In genomic region chr11:70026012-70026411, GRCh38 we compare ENCODE assay signal across 22 cellular contexts. TPM values are rescaled to one million over a fixed set of nuclear protein-coding genes. Genes with fewer than 3 reads are reported as not detected.
DNase-seq lines count a peak whose midpoint lies in the region; ATAC-seq, FAIRE-seq and TF ChIP-seq lines count a peak whose summit lies in the region.
"Had no signal": no experiment of that assay in that cellular context is flagged by ENCODE, and none has a peak within 500 bp of the region (broad histone marks: within the 10 kb centered on the region; RNA-seq: fewer than 3 reads in every experiment).

No MANE protein-coding gene starts in this region.

- 0 out of 2 replicates have a peak, but pooled peaks cover 4% of the 10 kb centered on the region for H3K9me3 ChIP-seq in HepG2 (ENCODE audit: low read length)
- no peaks in the 10 kb centered on the region for H3K9me3 ChIP-seq in right lobe of liver
- no peaks in the 10 kb centered on the region for H3K9me3 ChIP-seq in GM12878 (replicated peaks; ENCODE audit: control insufficient read depth, insufficient read depth, low read length)
- H3K9me3 ChIP-seq in H1 (ENCODE audit: insufficient read depth in 2 of 2, low read depth in 1 of 2, low read length in 1 of 2), result peaks cover 0 to 5% of the 10 kb centered on the region in 2 experiments; a peak in 1 of 4 replicates
- no peaks in the 10 kb centered on the region for H3K9me3 ChIP-seq in neuronal stem cell (replicated peaks in 1 of 2; ENCODE audit: control insufficient read depth in 2 of 2, insufficient read depth in 1 of 2, low read depth in 1 of 2, low read length in 2 of 2)
- no peaks in the 10 kb centered on the region for H3K9me3 ChIP-seq in thyroid gland
- H3K9me3 ChIP-seq: Caco-2 had no signal

- intact Hi-C loops in HepG2 (cut with micrococcal nuclease; ENCODE audit: unreplicated experiment) (no loop called here), right lobe of liver (cut with DNase I) (no loop called here), GM12878 (cut with micrococcal nuclease; ENCODE audit: unreplicated experiment) (no loop called here), thyroid gland (cut with DNase I) (no loop called here)

- H3K27me3 ChIP-seq in HepG2 (ENCODE audit: control insufficient read depth in 1 of 2, insufficient read depth in 2 of 2, low read length in 2 of 2) (peaks cover 1 to 18% of the 10 kb centered on the region in 2 experiments; a peak in 3 of 5 replicates), right lobe of liver (no peaks in the 10 kb centered on the region), GM12878 (replicated peaks in 1 of 2; ENCODE audit: control insufficient read depth in 2 of 2, insufficient read depth in 2 of 2, low read length in 1 of 2) (no peaks in the 10 kb centered on the region; a peak in 1 of 4 replicates), H1 (replicated peaks in 1 of 4; ENCODE audit: control insufficient read depth in 3 of 4, extremely low read depth in 1 of 4, insufficient read depth in 3 of 4, low read length in 3 of 4) (peaks cover 0 to 2% (median 0%) of the 10 kb centered on the region in 4 experiments; a peak in 1 of 7 replicates), neuronal stem cell (ENCODE audit: control insufficient read depth in 3 of 3, insufficient read depth in 3 of 3, low read depth in 1 of 3, low read length in 3 of 3) (peaks cover 0 to 5% (median 0%) of the 10 kb centered on the region in 3 experiments), thyroid gland (no peaks in the 10 kb centered on the region)

- H3K14ac ChIP-seq in H1 (ENCODE audit: insufficient read length), result no peak overlapping the region
- no peak overlapping the region for H3K14ac ChIP-seq in neuronal stem cell (ENCODE audit: low read length)

- H2BK15ac ChIP-seq in H1 (ENCODE audit: low read length) (no peak overlapping the region), neuronal stem cell (ENCODE audit: low read length) (no peak overlapping the region)

- H3K9ac ChIP-seq in HepG2 (ENCODE audit: insufficient read depth, low read depth, low read length) (no peak overlapping the region), GM12878 (ENCODE audit: control insufficient read depth, insufficient read depth, low read length) (no peak overlapping the region), H1 (replicated peaks in 1 of 4; ENCODE audit: extremely low read depth in 1 of 4, low read depth in 3 of 4, low read length in 3 of 4) (no peak overlapping the region), neuronal stem cell (ENCODE audit: low read depth, low read length, poor library complexity) (peak overlapping the region; percentile 24)
- H3K9ac ChIP-seq: GM23248 had no signal

- no peak for TF ChIP-seq POLR2A in HepG2 (IDR thresholded peaks at IDR 0.05; ENCODE audit: insufficient read depth in 1 of 2, low read depth in 2 of 2, low read length in 2 of 2)
- no peak for TF ChIP-seq POLR2A in right lobe of liver (IDR thresholded peaks at IDR 0.05)
- TF ChIP-seq POLR2A in GM12878 (IDR thresholded peaks at IDR 0.05; ENCODE audit: low read depth, low read length), result no peak
- TF ChIP-seq POLR2A in H1 (IDR thresholded peaks at IDR 0.05; ENCODE audit: control extremely low read depth in 1 of 2, low read depth in 2 of 2, low read length in 2 of 2), result no peak
- TF ChIP-seq POLR2A in thyroid gland (IDR thresholded peaks at IDR 0.05), result no peak

- H2BK5ac ChIP-seq in H1 (ENCODE audit: low read depth, low read length) (no peak overlapping the region), neuronal stem cell (ENCODE audit: low read length) (no peak overlapping the region)

- H3K56ac ChIP-seq in H1 (replicated peaks; ENCODE audit: insufficient read length, low read depth, low read length), result peak overlapping the region; percentile 89

- H4K91ac ChIP-seq in H1 (replicated peaks; ENCODE audit: insufficient read length, low read length), result no peak overlapping the region
- H4K91ac ChIP-seq in neuronal stem cell (ENCODE audit: low read depth, low read length, poor library complexity), result peak overlapping the region; percentile 73

- in situ Hi-C loops in HepG2 (cut with HindIII; ENCODE audit: extremely low pct_ligation_motif_present, low pct_unique_long_range_greater_than_20kb), result no loop called here
- in situ Hi-C loops in GM12878 (cut with MboI), result no loop called here

- no peak overlapping the region for H2BK120ac ChIP-seq in H1 (replicated peaks; ENCODE audit: low read depth, low read length)
- H2BK120ac ChIP-seq in neuronal stem cell (ENCODE audit: low read depth, low read length), result no peak overlapping the region

- no peak overlapping the region for H3K4ac ChIP-seq in H1 (replicated peaks; ENCODE audit: insufficient read length, low read depth, low read length)
- no peak overlapping the region for H3K4ac ChIP-seq in neuronal stem cell (ENCODE audit: low read length)

- no peak for ATAC-seq in HepG2
- no peak for ATAC-seq in right lobe of liver
- ATAC-seq in GM12878, result no peak
- ATAC-seq in GM18909 (IDR thresholded peaks at IDR 0.05; ENCODE audit: poor library complexity, unreplicated experiment), result no peak
- ATAC-seq: A549, HCT116 had no signal

- H3K79me1 ChIP-seq in H1 (ENCODE audit: low read depth, low read length), result no peaks in the 10 kb centered on the region
- H3K79me1 ChIP-seq in neuronal stem cell (ENCODE audit: low read depth, low read length), result no peaks in the 10 kb centered on the region

- H2AK5ac ChIP-seq in H1 (ENCODE audit: low read depth, low read length) (no peak overlapping the region; the same call in 1 of the 2 replicates), neuronal stem cell (ENCODE audit: low read depth, low read length) (no peak overlapping the region)

- H4K8ac ChIP-seq in H1 (ENCODE audit: extremely low read depth, insufficient read depth, low read length) (no peak overlapping the region), neuronal stem cell (ENCODE audit: low read depth, low read length) (no peak overlapping the region)

- H3K4me2 ChIP-seq in HepG2 (ENCODE audit: low read depth, low read length) (no peak overlapping the region), GM12878 (ENCODE audit: control insufficient read depth, insufficient read depth) (no peak overlapping the region), H1 (ENCODE audit: insufficient read depth in 1 of 2, low read depth in 2 of 2, low read length in 2 of 2) (no peak overlapping the region), neuronal stem cell (ENCODE audit: insufficient read depth, low read length, poor library complexity, severe bottlenecking) (no peak overlapping the region)
- H3K4me2 ChIP-seq: A549 had no signal

- H3K18ac ChIP-seq in H1 (ENCODE audit: extremely low read depth, low read length), result no peak overlapping the region
- no peak overlapping the region for H3K18ac ChIP-seq in neuronal stem cell (ENCODE audit: low read length)

- WGBS in HepG2 (ENCODE audit: low lambda C conversion rate), result 51% methylated on average over 3 of the region's 3 CpGs
- WGBS in right lobe of liver (ENCODE audit: insufficient coverage, low coverage, low lambda C conversion rate, missing lambda C conversion rate), result 69% methylated on average over 3 of the region's 3 CpGs
- WGBS in GM12878 (ENCODE audit: insufficient coverage, insufficient replicate concordance, low lambda C conversion rate, missing lambda C conversion rate), result 60% methylated on average over 3 of the region's 3 CpGs
- 73% methylated on average over 3 of the region's 3 CpGs; no CpG with 5 or more reads in 1 of the 2 experiments for WGBS in H1 (ENCODE audit: extremely low coverage in 1 of 2, insufficient coverage in 1 of 2, insufficient read length in 1 of 2, insufficient replicate concordance in 2 of 2, low coverage in 1 of 2, low lambda C conversion rate in 2 of 2, missing lambda C conversion rate in 1 of 2), 2 experiments
- WGBS in neuronal stem cell (ENCODE audit: extremely low coverage in 2 of 2, insufficient read length in 2 of 2, insufficient replicate concordance in 1 of 2), 2 donors, result no CpG with 5 or more reads among the region's 3 CpGs
- WGBS in thyroid gland, 2 donors, result 51 to 93% methylated on average over 3 of the region's 3 CpGs

- BruUV-seq in HepG2 (replicated peaks; lab: Mats Ljungman, UMichigan) (no TSS peak), GM12878 (replicated peaks; lab: Mats Ljungman, UMichigan) (no TSS peak)

- H2AFZ ChIP-seq in HepG2 (ENCODE audit: low read length), result no peak overlapping the region
- H2AFZ ChIP-seq in GM12878 (ENCODE audit: control insufficient read depth, low read depth, low read length), result no peak overlapping the region
- H2AFZ ChIP-seq in H1 (ENCODE audit: low read length), result no peak overlapping the region
- H2AFZ ChIP-seq in neuronal stem cell (ENCODE audit: low read length), result no peak overlapping the region
- H2AFZ ChIP-seq: GM23248 had no signal

- TF ChIP-seq EP300 in HepG2 (IDR thresholded peaks at IDR 0.05; ENCODE audit: low read depth in 2 of 2, low read length in 2 of 2) (no peak), HepG2 (CRISPR knock-in tag; IDR thresholded peaks at IDR 0.05; ENCODE audit: borderline replicate concordance) (no peak), GM12878 (IDR thresholded peaks at IDR 0.05; ENCODE audit: borderline replicate concordance in 1 of 2, control insufficient read depth in 1 of 2, low read depth in 2 of 2, low read length in 2 of 2) (no peak), H1 (IDR thresholded peaks at IDR 0.05; ENCODE audit: borderline replicate concordance in 1 of 2, low read depth in 2 of 2, low read length in 2 of 2) (no peak)

- SMC1A ChIA-PET in GM12878 (lab: Charles Lee; ENCODE audit: uncharacterized antibody, unreplicated experiment), result no interaction called here

- TF ChIP-seq CTCF in HepG2 (CRISPR knock-in tag; IDR thresholded peaks at IDR 0.05) (no peak), right lobe of liver (IDR thresholded peaks at IDR 0.05) (no peak), GM12878 (IDR thresholded peaks at IDR 0.05 in 2 of 3, conservative IDR thresholded peaks at IDR 0.05 in 1 of 3; ENCODE audit: control insufficient read depth in 2 of 3, extremely low read depth in 1 of 3, insufficient read depth in 1 of 3, low read depth in 3 of 3, low read length in 3 of 3) (no peak), H1 (IDR thresholded peaks at IDR 0.05; ENCODE audit: control extremely low read depth in 1 of 3, insufficient read depth in 1 of 3, low read depth in 1 of 3, low read length in 3 of 3) (no peak), thyroid gland (IDR thresholded peaks at IDR 0.05) (no peak)

- H3K36me3 ChIP-seq in HepG2 (replicated peaks in 1 of 2; ENCODE audit: control insufficient read depth in 1 of 2, insufficient read depth in 2 of 2, low read length in 2 of 2), result no peaks in the 10 kb centered on the region
- no peaks in the 10 kb centered on the region for H3K36me3 ChIP-seq in right lobe of liver
- no peaks in the 10 kb centered on the region for H3K36me3 ChIP-seq in GM12878 (ENCODE audit: control insufficient read depth in 2 of 2, insufficient read depth in 2 of 2, low read length in 1 of 2)
- no peaks in the 10 kb centered on the region; a peak in 1 of 8 replicates for H3K36me3 ChIP-seq in H1 (ENCODE audit: control insufficient read depth in 2 of 4, insufficient read depth in 4 of 4, low read length in 3 of 4)
- no peaks in the 10 kb centered on the region for H3K36me3 ChIP-seq in neuronal stem cell (replicated peaks in 1 of 2; ENCODE audit: control insufficient read depth in 2 of 2, insufficient read depth in 2 of 2, low read length in 2 of 2)
- H3K36me3 ChIP-seq in thyroid gland, result no peaks in the 10 kb centered on the region

- H3K4me3 ChIP-seq in HepG2 (replicated peaks in 1 of 3; ENCODE audit: insufficient read depth in 1 of 3, low read depth in 2 of 3, low read length in 3 of 3) (no peak overlapping the region), right lobe of liver (no peak overlapping the region), GM12878 (no peak overlapping the region), H1 (ENCODE audit: extremely low read depth in 1 of 4, insufficient read depth in 2 of 4, low read depth in 3 of 4, low read length in 4 of 4) (no peak overlapping the region), neuronal stem cell (ENCODE audit: low read length in 2 of 2) (peak overlapping the region in 1 of 2 donors; percentile 16), thyroid gland (replicated peaks in 1 of 3) (no peak overlapping the region)
- H3K4me3 ChIP-seq: A549, GM23248 had no signal

- FAIRE-seq in HepG2 (lab: Jason Lieb, UNC), result no peak
- FAIRE-seq in GM12878 (lab: Jason Lieb, UNC), result peak; percentile 72
- FAIRE-seq in H1 (lab: Jason Lieb, UNC), result no peak
- FAIRE-seq: A549, D721Med, H54 had no signal

- TF ChIP-seq RAD21 in HepG2 (CRISPR knock-in tag; IDR thresholded peaks at IDR 0.05), result no peak
- no peak for TF ChIP-seq RAD21 in GM12878 (IDR thresholded peaks at IDR 0.05; ENCODE audit: insufficient read depth, low read depth, low read length)
- no peak for TF ChIP-seq RAD21 in H1 (IDR thresholded peaks at IDR 0.05 in 1 of 2, conservative IDR thresholded peaks at IDR 0.05 in 1 of 2; ENCODE audit: low read depth in 2 of 2, low read length in 2 of 2)

- no peak overlapping the region for H2BK12ac ChIP-seq in H1 (ENCODE audit: low read depth, low read length)
- no peak overlapping the region for H2BK12ac ChIP-seq in neuronal stem cell (ENCODE audit: low read length)

- H4K20me1 ChIP-seq in HepG2 (ENCODE audit: insufficient read depth, low read length), result no peaks in the 10 kb centered on the region
- H4K20me1 ChIP-seq in GM12878 (ENCODE audit: control insufficient read depth, insufficient read depth), result no peaks in the 10 kb centered on the region
- H4K20me1 ChIP-seq in H1 (replicated peaks in 1 of 2; ENCODE audit: control insufficient read depth in 1 of 2, insufficient read depth in 2 of 2, low read length in 2 of 2), result peaks cover 0 to 8% of the 10 kb centered on the region in 2 experiments

- H3K79me2 ChIP-seq in HepG2 (ENCODE audit: insufficient read depth, low read length), result no peaks in the 10 kb centered on the region
- H3K79me2 ChIP-seq in GM12878 (ENCODE audit: control insufficient read depth, insufficient read depth, low read length), result no peaks in the 10 kb centered on the region
- no peaks in the 10 kb centered on the region for H3K79me2 ChIP-seq in H1 (ENCODE audit: control insufficient read depth in 1 of 2, insufficient read depth in 2 of 2, low read length in 2 of 2)

- CTCF ChIA-PET in HepG2 (lab: Yijun Ruan, JAX; ENCODE audit: low intra/inter-chr PET ratio, low total read pairs) (no interaction called here), GM12878 (lab: Yijun Ruan, JAX) (no interaction called here), H1 (lab: Charles Lee; ENCODE audit: partially characterized antibody) (no interaction called here)

- no peak for DNase-seq in HepG2 (ENCODE audit: low spot score)
- no peak for DNase-seq in right lobe of liver
- DNase-seq in GM12878 (ENCODE audit: low read depth, low spot score), result no peak
- DNase-seq in H1 (ENCODE audit: low read depth in 1 of 2, low spot score in 2 of 2), result no peak
- no peak for DNase-seq in neuronal stem cell (ENCODE audit: low spot score)
- no peak for DNase-seq in thyroid gland
- no peak for DNase-seq in pons (ENCODE audit: low spot score)
- DNase-seq: AML-193; CD4-positive, alpha-beta T cell; DMS153; DMS79; GDM1; GM23248; KBM-7 had no signal

- H3K27ac ChIP-seq in HepG2 (ENCODE audit: extremely low read length, insufficient read depth, low read length) (no peak overlapping the region), right lobe of liver (no peak overlapping the region), GM12878 (ENCODE audit: control insufficient read depth, insufficient read depth) (no peak overlapping the region), H1 (ENCODE audit: low read depth, low read length) (no peak overlapping the region), neuronal stem cell (replicated peaks; ENCODE audit: low read length) (no peak overlapping the region), thyroid gland (no peak overlapping the region)
- H3K27ac ChIP-seq: 22Rv1, A549, C4-2B, GM23248 had no signal

- no peaks in the 10 kb centered on the region for H3K4me1 ChIP-seq in HepG2 (ENCODE audit: insufficient read depth, low read length)
- peaks cover 0 to 29% (median 12%) of the 10 kb centered on the region in 4 donors for H3K4me1 ChIP-seq in right lobe of liver
- H3K4me1 ChIP-seq in GM12878 (ENCODE audit: control insufficient read depth, insufficient read depth, low read length), result no peaks in the 10 kb centered on the region
- peaks cover 0 to 5% (median 2%) of the 10 kb centered on the region in 4 experiments; a peak in 2 of 7 replicates for H3K4me1 ChIP-seq in H1 (replicated peaks in 1 of 4; ENCODE audit: control insufficient read depth in 3 of 4, insufficient read depth in 4 of 4, low read length in 3 of 4)
- no peaks in the 10 kb centered on the region for H3K4me1 ChIP-seq in neuronal stem cell (ENCODE audit: control insufficient read depth in 2 of 2, insufficient read depth in 1 of 2, low read depth in 1 of 2, low read length in 2 of 2)
- peaks cover 0 to 6% of the 10 kb centered on the region in 2 donors for H3K4me1 ChIP-seq in thyroid gland
- H3K4me1 ChIP-seq: A549, Caco-2 had no signal

- RAD21 ChIA-PET in GM12878 (lab: Charles Lee; ENCODE audit: unreplicated experiment), result no interaction called here

- H3K23me2 ChIP-seq in H1 (ENCODE audit: low read depth, low read length), result peaks cover 13% of the 10 kb centered on the region; the same call in 1 of the 2 replicates

- H3K23ac ChIP-seq in H1 (ENCODE audit: insufficient read length) (no peak overlapping the region), neuronal stem cell (ENCODE audit: low read depth, low read length, poor library complexity) (peak overlapping the region; percentile 82)

- POLR2A ChIA-PET in HepG2 (lab: Yijun Ruan, JAX) (no interaction called here), GM12878 (lab: Charles Lee) (no interaction called here), H1 (lab: Charles Lee; ENCODE audit: partially characterized antibody) (no interaction called here)

- no peak overlapping the region for H2BK20ac ChIP-seq in H1 (ENCODE audit: low read length)

- H4K5ac ChIP-seq in H1 (ENCODE audit: insufficient read length, low read depth, low read length), result no peak overlapping the region

RNA-seq across cellular contexts. Expression of gene ANO1, which starts 52.1 kb away (rescaled TPM):
- total RNA-seq in HepG2 (2016; rRNA removed; fragmentation: Illumina TruSeq; extraction: Trizol) (not detected in 2 replicates), right lobe of liver (100 to 1,000 TPM in 3 of 6 experiments, 10 to 100 TPM in 3; 32.1 to 292 (median 78.0) TPM), GM12878 (2014; rRNA removed) (not detected in 2 replicates), GM12878 (2014; rRNA removed; fragmentation: Illumina TruSeq; extraction: Trizol) (not detected in 2 replicates), GM12878 (2021) (0.13 and 0.38 TPM in 2 replicates), thyroid gland (10 to 100 TPM; 25.8 to 56.2 (median 35.3) TPM)
- not detected in 2 replicates for total RNA-seq in HepG2 (2016; cell fraction: cytosol; rRNA removed; fragmentation: Illumina TruSeq; extraction: Trizol; ENCODE audit: low read depth)
- total RNA-seq in HepG2 (2016; cell fraction: insoluble cytoplasmic fraction; rRNA removed; fragmentation: Illumina TruSeq; extraction: Trizol), result not detected in 2 replicates
- not detected in 2 replicates for total RNA-seq in HepG2 (2016; cell fraction: membrane; rRNA removed; fragmentation: Illumina TruSeq; extraction: Trizol)
- total RNA-seq in HepG2 (2016; cell fraction: nucleus; rRNA removed; fragmentation: Illumina TruSeq; extraction: Trizol), result not detected in 2 replicates
- polyA plus RNA-seq in HepG2 (2011; rRNA removed) (not detected in 2 replicates), GM12878 (2011; rRNA removed) (not detected in 2 replicates), GM12878 (2014; fragmentation: Illumina TruSeq; extraction: Trizol) (0.01 TPM in 1 of 2 replicates, not detected in the other), GM12878 (2014; fragmentation: Nextera tagmentation; extraction: Ambion mirVana) (not detected), GM12878 (2014; rRNA removed) (0.06 TPM in 1 of 2 replicates, not detected in the other), GM12878 (2016; fragmentation: Nextera tagmentation; extraction: Ambion mirVana) (not detected), H1 (2011; rRNA removed) (3.6 and 4.7 TPM in 2 replicates)
- not detected in 2 replicates for polyA plus RNA-seq in HepG2 (2011; cell fraction: cytosol; rRNA removed)
- not detected in 2 replicates for polyA plus RNA-seq in HepG2 (2011; cell fraction: nucleus; rRNA removed)
- polyA plus RNA-seq in HepG2 (2012), result not detected in 2 replicates
- polyA plus RNA-seq in HepG2 (2016; cell fraction: cytosol; fragmentation: Illumina TruSeq; extraction: Trizol; ENCODE audit: low read depth), result not detected in 2 replicates
- polyA plus RNA-seq in HepG2 (2016; cell fraction: insoluble cytoplasmic fraction; fragmentation: Illumina TruSeq; extraction: Trizol; ENCODE audit: low read depth), result not detected in 2 replicates
- polyA plus RNA-seq in HepG2 (2016; cell fraction: membrane; fragmentation: Illumina TruSeq; extraction: Trizol; ENCODE audit: low read depth), result not detected in 2 replicates
- not detected in 2 replicates for polyA plus RNA-seq in HepG2 (2016; cell fraction: nucleus; fragmentation: Illumina TruSeq; extraction: Trizol; ENCODE audit: insufficient read depth, low read depth)
- 0.14 TPM in 1 of 2 replicates, not detected in the other for polyA minus RNA-seq in HepG2 (2011; rRNA and poly(A)+ RNA removed; ENCODE audit: low replicate concordance)
- polyA minus RNA-seq in HepG2 (2011; cell fraction: cytosol; rRNA and poly(A)+ RNA removed), result not detected in 2 replicates
- polyA minus RNA-seq in HepG2 (2011; cell fraction: nucleus; rRNA and poly(A)+ RNA removed), result not detected in 2 replicates
- total RNA-seq in GM12878 (2013; cell fraction: nucleolus; rRNA removed), result not detected in 2 replicates
- polyA plus RNA-seq in GM12878 (2011; ENCODE audit: low read depth), result not detected
- not detected in 2 replicates for polyA plus RNA-seq in GM12878 (2011; cell fraction: cytosol; rRNA removed)
- not detected in 2 replicates for polyA plus RNA-seq in GM12878 (2011; cell fraction: nucleus; rRNA removed)
- polyA plus RNA-seq in GM12878 (2012), result 0.15 and 0.16 TPM in 2 replicates
- polyA minus RNA-seq in GM12878 (2011; rRNA and poly(A)+ RNA removed), result not detected in 2 replicates
- not detected in 2 replicates for polyA minus RNA-seq in GM12878 (2011; cell fraction: cytosol; rRNA and poly(A)+ RNA removed)
- polyA minus RNA-seq in GM12878 (2011; cell fraction: nucleus; rRNA and poly(A)+ RNA removed), result not detected in 2 replicates
- total RNA-seq in H1 (2021; fragmentation: NEBNext Ultra II Directional; extraction: Animal tissue kit (Norgen Biotek cat#: 25700)), result 4.3 and 5.0 TPM in 2 replicates
- polyA plus RNA-seq in H1 (2011; cell fraction: cytosol; rRNA removed), result 2.7 TPM
- polyA plus RNA-seq in H1 (2011; cell fraction: nucleus; rRNA removed), result 8.2 TPM
- 3.5 to 8.6 TPM (median 6.9 TPM) in 4 replicates for polyA plus RNA-seq in H1 (2012, experiment 1 of 2)
- 1.3 TPM for polyA plus RNA-seq in H1 (2012, experiment 2 of 2)
- polyA plus RNA-seq in H1 (2013, experiment 1 of 2), result 4.9 TPM
- 4.3 TPM for polyA plus RNA-seq in H1 (2013, experiment 2 of 2)
- 3.2 and 6.5 TPM in 2 replicates for polyA minus RNA-seq in H1 (2011; rRNA and poly(A)+ RNA removed)
- 3.9 TPM for polyA minus RNA-seq in H1 (2011; cell fraction: cytosol; rRNA and poly(A)+ RNA removed)
- 6.7 TPM for polyA minus RNA-seq in H1 (2011; cell fraction: nucleus; rRNA and poly(A)+ RNA removed)
- polyA plus RNA-seq in neuronal stem cell (2013, experiment 1 of 2), result 0.20 TPM
- 0.28 TPM for polyA plus RNA-seq in neuronal stem cell (2013, experiment 2 of 2)
- total RNA-seq: CD4-positive, alpha-beta T cell had no signal
- polyA plus RNA-seq: GM23248 had no signal
